ENCODE assay signal across 10 cellular contexts in genomic region chr12:124691429-124691828, GRCh38.
"Had no signal": no experiment of that assay in that cellular context is flagged by ENCODE, and none has a peak within 500 bp of the region (broad histone marks: within the 10 kb centered on the region; RNA-seq: fewer than 3 reads in every experiment).

No MANE protein-coding gene starts in this region.

- FAIRE-seq: H54, HTR-8/SVneo had no signal

- DNase-seq: GM23248, GOT3, H9, HCEC 1CT, HFFc6, IMR-90, KBM-7 had no signal

- H3K4me2 ChIP-seq: KMS-11 had no signal

- H2AFZ ChIP-seq: GM23248 had no signal

- H3K27ac ChIP-seq: GM23248, KMS-11 had no signal

- H3K9ac ChIP-seq: GM23248, KMS-11 had no signal

- H3K4me3 ChIP-seq: GM23248 had no signal
